8 cellular contexts compared by ENCODE assay signal in genomic region chr7:158740013-158740656, GRCh38. TPM values are rescaled to one million over a fixed set of nuclear protein-coding genes. Genes with fewer than 3 reads are reported as not detected.
DNase-seq lines count a peak whose midpoint lies in the region; ATAC-seq and TF ChIP-seq lines count a peak whose summit lies in the region.

No MANE protein-coding gene starts in this region.

- CTCF ChIA-PET in CD8-positive, alpha-beta T cell (lab: Charles Lee) = interaction anchor here (1.1 to 1.2 kb wide), 2 partner anchors 45 to 157 kb away, joined by 3 read pairs; no protein-coding TSS in a partner anchor

- H3K4me3 Mint-ChIP-seq in CD8-positive, alpha-beta T cell = no peak overlapping the region
- peak overlapping the region; percentile 58 for H3K4me3 Mint-ChIP-seq in natural killer cell treated with Interleukin-12 subunit alpha and Interleukin-12 subunit beta and Interleukin-15 and Interleukin-18, amount 100 ng/mL, for 72 hours

- TF ChIP-seq EP300 in suprapubic skin (IDR thresholded peaks at IDR 0.05) = no peak

- ATAC-seq in CD8-positive, alpha-beta T cell = no peak
- ATAC-seq in natural killer cell treated with Interleukin-12 subunit alpha and Interleukin-12 subunit beta and Interleukin-15 and Interleukin-18, amount 100 ng/mL, for 72 hours = peak; percentile 71 to 82
- ATAC-seq in HG03196 (IDR thresholded peaks at IDR 0.05; ENCODE audit: unreplicated experiment) = no peak
- ATAC-seq in HG03039 (IDR thresholded peaks at IDR 0.05; ENCODE audit: unreplicated experiment) = no peak

- H3K27me3 ChIP-seq in CD8-positive, alpha-beta T cell (ENCODE audit: insufficient read depth, low read length) = no peaks in the 10 kb centered on the region
- no peaks in the 10 kb centered on the region for H3K27me3 ChIP-seq in testis
- H3K27me3 ChIP-seq in suprapubic skin = no peaks in the 10 kb centered on the region

- TF ChIP-seq CTCF in CD8-positive, alpha-beta T cell (IDR thresholded peaks at IDR 0.05) = no peak
- TF ChIP-seq CTCF in testis (IDR thresholded peaks at IDR 0.05) = no peak
- TF ChIP-seq CTCF in suprapubic skin (IDR thresholded peaks at IDR 0.05) = no peak

- intact Hi-C loops in CD8-positive, alpha-beta T cell (cut with DNase I, micrococcal nuclease) = loop anchor here in 1 of 2 experiments (10.0 kb wide), 1 partner anchor 1755 kb away; no protein-coding TSS in a partner anchor
- intact Hi-C loops in testis (cut with DNase I; ENCODE audit: low total_unique reads) = no loop called here

- H3K4me3 ChIP-seq in CD8-positive, alpha-beta T cell (ENCODE audit: low read depth, low read length) = no peak overlapping the region
- no peak overlapping the region for H3K4me3 ChIP-seq in testis
- no peak overlapping the region for H3K4me3 ChIP-seq in suprapubic skin

- peak overlapping the region; percentile 23 for H3K27ac Mint-ChIP-seq in CD8-positive, alpha-beta T cell
- H3K27ac Mint-ChIP-seq in natural killer cell treated with Interleukin-12 subunit alpha and Interleukin-12 subunit beta and Interleukin-15 and Interleukin-18, amount 100 ng/mL, for 72 hours = peak overlapping the region; percentile 63 to 72

- peaks cover 88% of the 10 kb centered on the region for H3K36me3 Mint-ChIP-seq in CD8-positive, alpha-beta T cell
- peaks cover 9% of the 10 kb centered on the region for H3K36me3 Mint-ChIP-seq in natural killer cell treated with Interleukin-12 subunit alpha and Interleukin-12 subunit beta and Interleukin-15 and Interleukin-18, amount 100 ng/mL, for 72 hours

- DNase-seq in CD8-positive, alpha-beta T cell = no peak
- DNase-seq in NOMO-1 treated with dmso at 0.1 percent for 144 hours (lab: John Stamatoyannopoulos, UW; ENCODE audit: unreplicated experiment) = peak; percentile 58
- DNase-seq in dermis blood vessel endothelial cell = peak; percentile 84
- no peak for DNase-seq in natural killer cell treated with Interleukin-12 subunit alpha and Interleukin-12 subunit beta and Interleukin-15 and Interleukin-18, amount 100 ng/mL, for 72 hours (ENCODE audit: low spot score)
- DNase-seq in testis = no peak
- no peak for DNase-seq in suprapubic skin (ENCODE audit: low spot score in 2 of 2)

- POLR2A ChIA-PET in CD8-positive, alpha-beta T cell (lab: Charles Lee) = no interaction called here

- H3K9me3 ChIP-seq in CD8-positive, alpha-beta T cell (ENCODE audit: low read length) = no peaks in the 10 kb centered on the region
- H3K9me3 ChIP-seq in testis = no peaks in the 10 kb centered on the region
- H3K9me3 ChIP-seq in suprapubic skin = no peaks in the 10 kb centered on the region

- H3K27me3 Mint-ChIP-seq in CD8-positive, alpha-beta T cell (ENCODE audit: low read depth) = no peaks in the 10 kb centered on the region
- H3K27me3 Mint-ChIP-seq in natural killer cell treated with Interleukin-12 subunit alpha and Interleukin-12 subunit beta and Interleukin-15 and Interleukin-18, amount 100 ng/mL, for 72 hours = no peaks in the 10 kb centered on the region

- TF ChIP-seq POLR2A in testis (IDR thresholded peaks at IDR 0.05) = no peak
- TF ChIP-seq POLR2A in suprapubic skin (IDR thresholded peaks at IDR 0.05) = no peak

- H3K4me1 ChIP-seq in CD8-positive, alpha-beta T cell (ENCODE audit: insufficient read depth, low read length) = no peaks in the 10 kb centered on the region
- H3K4me1 ChIP-seq in testis (no peaks in the 10 kb centered on the region), suprapubic skin (no peaks in the 10 kb centered on the region)

- H3K4me1 Mint-ChIP-seq in CD8-positive, alpha-beta T cell (ENCODE audit: low read depth) = no peaks in the 10 kb centered on the region
- H3K4me1 Mint-ChIP-seq in natural killer cell treated with Interleukin-12 subunit alpha and Interleukin-12 subunit beta and Interleukin-15 and Interleukin-18, amount 100 ng/mL, for 72 hours (ENCODE audit: low read depth in 2 of 2) = peaks cover 11% of the 10 kb centered on the region in 2 donors

- H3K27ac ChIP-seq in CD8-positive, alpha-beta T cell (ENCODE audit: low read depth, low read length) = no peak overlapping the region
- H3K27ac ChIP-seq in testis = no peak overlapping the region
- H3K27ac ChIP-seq in suprapubic skin = no peak overlapping the region

- WGBS in testis, 2 donors = 77 to 79% methylated on average over 13 to 15 of the region's 15 CpGs
- WGBS in suprapubic skin = 67% methylated on average over 15 of the region's 15 CpGs

- H3K9me3 Mint-ChIP-seq in CD8-positive, alpha-beta T cell = no peaks in the 10 kb centered on the region
- no peaks in the 10 kb centered on the region for H3K9me3 Mint-ChIP-seq in natural killer cell treated with Interleukin-12 subunit alpha and Interleukin-12 subunit beta and Interleukin-15 and Interleukin-18, amount 100 ng/mL, for 72 hours

- peaks cover 53% of the 10 kb centered on the region for H3K36me3 ChIP-seq in CD8-positive, alpha-beta T cell (ENCODE audit: insufficient read depth, low read length)
- H3K36me3 ChIP-seq in testis (ENCODE audit: low read depth, missing control alignments) (no peaks in the 10 kb centered on the region), suprapubic skin (peaks cover 94% of the 10 kb centered on the region)

RNA-seq across cellular contexts. Expression of gene NCAPG2, which starts 35.5 kb away (rescaled TPM):
- total RNA-seq in CD8-positive, alpha-beta T cell = 1 to 10 TPM; 3.2 to 4.5 TPM
- 12.4 and 46.8 TPM in 2 replicates for total RNA-seq in dermis blood vessel endothelial cell
- 100 to 1,000 TPM in 1 of 2 donors, 10 to 100 TPM in 1; 45.0 to 117 TPM for total RNA-seq in natural killer cell treated with Interleukin-12 subunit alpha and Interleukin-12 subunit beta and Interleukin-15 and Interleukin-18, amount 100 ng/mL, for 72 hours
- total RNA-seq in testis = 10 to 100 TPM; 30.2 to 34.0 TPM
- polyA plus RNA-seq in testis (ENCODE audit: insufficient read depth, low read depth, low replicate concordance) = 53.9 TPM
- 10 to 100 TPM in 1 of 4 donors, 1 to 10 TPM in 3; 5.6 to 11.4 (median 7.2) TPM for total RNA-seq in suprapubic skin

Comparison
In these comparisons a context has a peak if more than half of its experiments do, and no peak if none do; other contexts are left out.
1. ATAC-seq: peak in natural killer cell treated with Interleukin-12 subunit alpha and Interleukin-12 subunit beta and Interleukin-15 and Interleukin-18, amount 100 ng/mL, for 72 hours (2 of 2); none in CD8-positive, alpha-beta T cell (single experiment), HG03196 (single experiment) and HG03039 (single experiment).
2. DNase-seq: peak in NOMO-1 treated with dmso at 0.1 percent for 144 hours (single experiment) and dermis blood vessel endothelial cell (single experiment); none in CD8-positive, alpha-beta T cell (0 of 7), natural killer cell treated with Interleukin-12 subunit alpha and Interleukin-12 subunit beta and Interleukin-15 and Interleukin-18, amount 100 ng/mL, for 72 hours (single experiment), testis (single experiment) and suprapubic skin (0 of 2).